In genomic region chr3:9913601-9914000, GRCh38 we compare ENCODE assay signal across 2 cellular contexts.
TF ChIP-seq lines count a peak whose summit lies in the region.

No MANE protein-coding gene starts in this region.

TF ChIP-seq in SK-N-SH, 30 proteins besides CTCF, POLR2A, EP300 and RAD21:
- no peak for TF ChIP-seq REST (IDR thresholded peaks at IDR 0.05; ENCODE audit: low read depth, low read length)
- TF ChIP-seq JUND (IDR thresholded peaks at IDR 0.05): no peak
- no peak for TF ChIP-seq FOXJ3 (CRISPR knock-in tag; IDR thresholded peaks at IDR 0.05)
- TF ChIP-seq TAF1 (IDR thresholded peaks at IDR 0.05; ENCODE audit: borderline replicate concordance, low read depth, low read length): no peak
- no peak for TF ChIP-seq RXRA (IDR thresholded peaks at IDR 0.05; ENCODE audit: borderline replicate concordance, low read depth)
- TF ChIP-seq POLR2AphosphoS5 (IDR thresholded peaks at IDR 0.05; ENCODE audit: low read depth, low read length): no peak
- TF ChIP-seq FOSL2 (IDR thresholded peaks at IDR 0.05; ENCODE audit: borderline replicate concordance, low read depth): no peak
- no peak for TF ChIP-seq GATA2 (CRISPR knock-in tag; IDR thresholded peaks at IDR 0.05)
- TF ChIP-seq USF2 (IDR thresholded peaks at IDR 0.05; ENCODE audit: borderline replicate concordance, low read depth, low read length): no peak
- TF ChIP-seq ELF1 (IDR thresholded peaks at IDR 0.05): no peak
- TF ChIP-seq MAX (IDR thresholded peaks at IDR 0.05; ENCODE audit: low read depth): no peak
- no peak for TF ChIP-seq SMC3 (IDR thresholded peaks at IDR 0.05; ENCODE audit: low read depth, low read length)
- TF ChIP-seq YY1 (IDR thresholded peaks at IDR 0.05; ENCODE audit: low read depth): no peak
- no peak for TF ChIP-seq RFX5 (IDR thresholded peaks at IDR 0.05; ENCODE audit: low read length)
- TF ChIP-seq PBX3 (IDR thresholded peaks at IDR 0.05): no peak
- TF ChIP-seq MXI1 (IDR thresholded peaks at IDR 0.05; ENCODE audit: low read depth, low read length): no peak
- no peak for TF ChIP-seq TCF12 (IDR thresholded peaks at IDR 0.05)

TF ChIP-seq in SK-N-SH treated with all-trans-retinoic acid at 6 μM for 48 hours, 23 proteins besides CTCF, POLR2A, EP300 and RAD21:
- TF ChIP-seq CSRNP3 (CRISPR knock-in tag; IDR thresholded peaks at IDR 0.05) (no peak), TOX (CRISPR knock-in tag; IDR thresholded peaks at IDR 0.05; ENCODE audit: borderline replicate concordance) (no peak)
